Comparison of ENCODE assay signal across 1 cellular context in the genomic region with DNA sequence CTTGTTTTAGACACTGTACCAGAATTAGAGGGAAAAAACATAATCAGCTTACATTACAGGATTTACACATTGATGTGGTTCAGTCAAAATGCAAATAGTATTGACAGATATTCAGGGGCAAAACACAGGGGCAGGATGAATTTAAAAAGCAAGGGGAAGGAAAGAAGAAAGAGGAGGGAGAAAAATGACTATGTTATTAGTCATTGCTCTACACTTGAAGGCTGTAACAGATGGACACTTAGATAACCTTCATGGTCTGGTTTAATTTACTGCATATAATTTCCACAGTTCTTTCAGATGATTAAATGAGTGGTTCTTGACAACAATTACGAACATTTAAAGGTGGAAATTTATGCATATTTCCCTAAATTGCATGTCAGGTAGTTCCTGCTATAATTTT.
TF ChIP-seq lines count a peak whose summit lies in the region.

No MANE protein-coding gene starts in this region.

TF ChIP-seq in GM12878, 131 proteins besides CTCF, POLR2A, EP300 and RAD21 (continued from another document):
- TF ChIP-seq ZNF207 (IDR thresholded peaks at IDR 0.05; ENCODE audit: borderline replicate concordance) (no peak), SPI1 (IDR thresholded peaks at IDR 0.05; ENCODE audit: borderline replicate concordance, insufficient read depth, low read depth, low read length) (no peak), POU2F2 (IDR thresholded peaks at IDR 0.05; ENCODE audit: borderline replicate concordance, low read depth, low read length) (no peak), SUPT20H (IDR thresholded peaks at IDR 0.05; ENCODE audit: borderline replicate concordance, control insufficient read depth, low read depth, low read length) (no peak), PAX5 (IDR thresholded peaks at IDR 0.05; ENCODE audit: borderline replicate concordance, low read depth, low read length) (no peak), RUNX3 (IDR thresholded peaks at IDR 0.05; ENCODE audit: low read length) (no peak), SKIL (IDR thresholded peaks at IDR 0.05; ENCODE audit: low read depth, poor library complexity, severe bottlenecking) (no peak), TARDBP (IDR thresholded peaks at IDR 0.05; ENCODE audit: borderline replicate concordance) (no peak), ZZZ3 (IDR thresholded peaks at IDR 0.05; ENCODE audit: control insufficient read depth, insufficient read length, low read depth) (no peak), ZNF274 (IDR thresholded peaks at IDR 0.05; ENCODE audit: insufficient read depth, insufficient read length) (no peak), EED (IDR thresholded peaks at IDR 0.05; ENCODE audit: low read depth) (no peak), SIN3A (IDR thresholded peaks at IDR 0.05; ENCODE audit: low read depth, low read length) (no peak), BMI1 (IDR thresholded peaks at IDR 0.05; ENCODE audit: borderline replicate concordance) (no peak), SREBF2 (IDR thresholded peaks at IDR 0.05; ENCODE audit: low read length) (no peak), RELB (IDR thresholded peaks at IDR 0.05; ENCODE audit: low read depth) (no peak)
